ENCODE assay signal across 19 cellular contexts in the genomic region with DNA sequence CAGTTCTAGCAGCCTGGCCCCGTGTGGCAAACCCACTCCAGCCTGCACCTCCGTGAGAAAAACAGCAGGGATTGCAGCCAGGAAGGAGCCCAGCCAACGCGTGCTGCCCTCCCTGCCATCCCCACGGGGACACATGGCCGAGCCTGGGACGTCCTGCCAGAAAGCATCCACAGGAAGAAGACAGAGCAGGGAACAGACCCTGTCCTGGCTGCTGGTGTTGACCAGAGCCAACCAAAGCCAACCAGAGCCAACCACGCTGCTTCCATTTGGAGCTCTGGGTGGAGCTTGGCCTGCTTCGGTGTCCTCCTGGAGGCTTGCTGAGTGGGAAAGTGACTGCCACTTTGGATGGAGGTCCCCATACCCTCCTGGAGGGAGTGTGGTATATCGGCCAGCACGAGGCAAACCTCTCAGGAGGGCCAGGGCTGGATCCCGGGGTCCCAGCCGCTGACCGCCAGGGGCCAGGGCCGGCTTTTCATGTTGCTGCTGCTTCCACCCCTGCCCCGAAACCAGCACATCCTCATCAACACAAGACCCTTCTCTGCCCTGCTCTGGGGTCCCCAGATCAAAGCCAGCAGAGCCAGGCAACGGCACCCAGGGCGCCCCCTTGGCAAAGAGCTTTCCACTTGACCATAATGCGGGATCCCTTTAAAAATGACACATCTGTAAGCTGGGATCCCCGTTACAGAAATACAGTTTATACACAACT.
"Had no signal": no experiment of that assay in that cellular context is flagged by ENCODE, and none has a peak within 500 bp of the region (broad histone marks: within the 10 kb centered on the region; RNA-seq: fewer than 3 reads in every experiment).

No MANE protein-coding gene starts in this region.

- H3K4me3 Mint-ChIP-seq: naive B cell had no signal

- DNase-seq: cortex of kidney; dorsolateral prefrontal cortex; effector CD8-positive, alpha-beta T cell; heart left ventricle; hippocampal formation; kidney glomerular epithelial cell; mesendoderm; naive B cell; pancreas; small intestine; stimulated activated CD4-positive, alpha-beta T cell treated with anti-CD3 and anti-CD28 coated beads, Interleukin-12 subunit alpha, Interleukin-12 subunit beta, amount 100 ng/mL, for 4 hours; stimulated activated naive CD8-positive, alpha-beta T cell treated with anti-CD3 and anti-CD28 coated beads, Interleukin-15, Interleukin-2, amounts not matched to agents 100 U/mL and 50 U/mL, for 24 hours; upper lobe of right lung had no signal

- H3K4me3 ChIP-seq: dorsolateral prefrontal cortex, heart left ventricle, pancreas, suprapubic skin, tibial nerve, upper lobe of right lung, vagina had no signal

- H3K27me3 Mint-ChIP-seq: progenitor cell of endocrine pancreas had no signal

- H3K27ac Mint-ChIP-seq: naive B cell, progenitor cell of endocrine pancreas had no signal

- H3K27me3 ChIP-seq: heart left ventricle, pancreas, tibial nerve, upper lobe of right lung, vagina had no signal

- ATAC-seq: esophagus mucosa; heart left ventricle; pancreas; right cardiac atrium; stimulated activated naive CD8-positive, alpha-beta T cell treated with anti-CD3 and anti-CD28 coated beads, Interleukin-15, Interleukin-2, amounts not matched to agents 100 U/mL and 50 U/mL, for 24 hours; upper lobe of right lung had no signal

- H3K27ac ChIP-seq: heart left ventricle, pancreas, suprapubic skin, upper lobe of right lung, vagina had no signal

- H3K36me3 ChIP-seq: heart left ventricle, pancreas, suprapubic skin, tibial nerve, upper lobe of right lung, vagina had no signal

- H3K36me3 Mint-ChIP-seq: naive B cell had no signal

- H3K9me3 ChIP-seq: heart left ventricle, pancreas, suprapubic skin, tibial nerve, upper lobe of right lung, vagina had no signal

- H3K4me1 ChIP-seq: pancreas, upper lobe of right lung, vagina had no signal

- H3K4me1 Mint-ChIP-seq: naive B cell had no signal
